8 cellular contexts compared by ENCODE assay signal in genomic region chr18:3665780-3666525, GRCh38.
A peak's percentile ranks its signal among the peaks of the same experiment; 100 is the strongest.
DNase-seq lines count a peak whose midpoint lies in the region; ATAC-seq and TF ChIP-seq lines count a peak whose summit lies in the region.

No MANE protein-coding gene starts in this region.

- peak overlapping the region; percentile 72 for H3K27ac ChIP-seq in colonic mucosa

- DNase-seq in DMS153 (lab: John Stamatoyannopoulos, UW) (peak; percentile 38), NCI-H2227 treated with DMSO at 0.1 percent for 48 hours (lab: John Stamatoyannopoulos, UW) (peak; percentile 70), colonic mucosa (peak; percentile 91), kidney tubule cell (ENCODE audit: low spot score) (peak; percentile 93)
- peak; percentile 62 for DNase-seq in activated CD4-positive, alpha-beta T cell treated with anti-CD3 and anti-CD28 coated beads for 1 hour
- DNase-seq in stimulated activated CD4-positive, alpha-beta T cell treated with anti-CD3 and anti-CD28 coated beads, Interleukin-15, amount 100 ng/mL, for 48 hours (ENCODE audit: low read depth in 2 of 2), result peak; percentile 35 to 67

- no peaks in the 10 kb centered on the region for H3K27me3 ChIP-seq in colonic mucosa

- ATAC-seq in HG02759 (IDR thresholded peaks at IDR 0.05; ENCODE audit: unreplicated experiment) (peak; percentile 74), GM21737 (IDR thresholded peaks at IDR 0.05; ENCODE audit: unreplicated experiment) (no peak)

- intact Hi-C loops in colonic mucosa (cut with DNase I), result loop anchor here (5.0 kb wide), 4 partner anchors 74 to 384 kb away; no protein-coding TSS in a partner anchor

- no peak overlapping the region for H3K4me3 ChIP-seq in colonic mucosa

- TF ChIP-seq CTCF in colonic mucosa (IDR thresholded peaks at IDR 0.05), result peak; percentile 91

- no peaks in the 10 kb centered on the region for H3K36me3 ChIP-seq in colonic mucosa

- peak overlapping the region in 1 of 2 donors; percentile 67 for H3K9ac ChIP-seq in colonic mucosa (ENCODE audit: low read depth in 2 of 2, low read length in 2 of 2)

- H3K4me1 ChIP-seq in colonic mucosa, result peaks cover 5% of the 10 kb centered on the region

- H3K9me3 ChIP-seq in colonic mucosa, result no peaks in the 10 kb centered on the region

Comparison
In these comparisons a context has a peak if more than half of its experiments do, and no peak if none do; other contexts are left out.
1. DNase-seq: peak in every context shown above with its lines; median percentile 93 in kidney tubule cell; 91 in colonic mucosa; 70 in NCI-H2227 treated with DMSO at 0.1 percent for 48 hours; 62 in activated CD4-positive, alpha-beta T cell treated with anti-CD3 and anti-CD28 coated beads for 1 hour; 51 in stimulated activated CD4-positive, alpha-beta T cell treated with anti-CD3 and anti-CD28 coated beads, Interleukin-15, amount 100 ng/mL, for 48 hours; 38 in DMS153.